ENCODE assay signal across 21 cellular contexts in genomic region chr5:153537225-153537624, GRCh38. TPM values are rescaled to one million over a fixed set of nuclear protein-coding genes. Genes with fewer than 3 reads are reported as not detected.
A peak's percentile ranks its signal among the peaks of the same experiment; 100 is the strongest.
DNase-seq lines count a peak whose midpoint lies in the region; ATAC-seq and TF ChIP-seq lines count a peak whose summit lies in the region.
"Had no signal": no experiment of that assay in that cellular context is flagged by ENCODE, and none has a peak within 500 bp of the region (broad histone marks: within the 10 kb centered on the region; RNA-seq: fewer than 3 reads in every experiment).

No MANE protein-coding gene starts in this region.

- H3K4me1 Mint-ChIP-seq in WTC11 (no peaks in the 10 kb centered on the region), osteocyte (ENCODE audit: unreplicated experiment) (peaks cover 1% of the 10 kb centered on the region)
- H3K4me1 Mint-ChIP-seq in activated T-helper 17 cell treated with anti-CD3 and anti-CD28 coated beads, Interleukin-2, amount 50 U/mL, for 72 hours: no peaks in the 10 kb centered on the region
- H3K4me1 Mint-ChIP-seq: CD14-positive monocyte; CD4-positive, alpha-beta memory T cell had no signal

- no peak overlapping the region for H3K4me2 ChIP-seq in neural cell (ENCODE audit: low read length)
- H3K4me2 ChIP-seq: A549, BLaER1 had no signal

- no peaks in the 10 kb centered on the region for H3K36me3 ChIP-seq in neural cell (ENCODE audit: insufficient read depth, low read length)
- H3K36me3 ChIP-seq: BLaER1, HAP-1 had no signal

- no peak for TF ChIP-seq RAD21 in neural cell (conservative IDR thresholded peaks at IDR 0.05)

- H3K9me3 Mint-ChIP-seq in WTC11: no peaks in the 10 kb centered on the region
- no peaks in the 10 kb centered on the region for H3K9me3 Mint-ChIP-seq in osteocyte (ENCODE audit: unreplicated experiment)
- H3K9me3 Mint-ChIP-seq in activated T-helper 17 cell treated with anti-CD3 and anti-CD28 coated beads, Interleukin-2, amount 50 U/mL, for 72 hours: peaks cover 3% of the 10 kb centered on the region

- no peaks in the 10 kb centered on the region for H3F3A ChIP-seq in neural cell (ENCODE audit: insufficient read depth, low read length, poor library complexity, severe bottlenecking)

- no peaks in the 10 kb centered on the region for H3K27me3 ChIP-seq in neural cell (ENCODE audit: insufficient read depth, low read depth, low read length)
- H3K27me3 ChIP-seq: BLaER1 had no signal

- H2AFZ ChIP-seq in neural cell (ENCODE audit: low read depth, low read length): no peak overlapping the region

- H3K4me3 ChIP-seq in neural cell (ENCODE audit: low read length): no peak overlapping the region
- H3K4me3 ChIP-seq: A549, BLaER1, GM12878, HAP-1 had no signal

- H3K9me3 ChIP-seq in neural cell (ENCODE audit: low read length): no peaks in the 10 kb centered on the region
- H3K9me3 ChIP-seq: A549, BLaER1, HAP-1 had no signal

- no peaks in the 10 kb centered on the region for H3K9me2 ChIP-seq in neural cell (ENCODE audit: insufficient read depth, low read length)

- H3K27ac ChIP-seq in neural cell (ENCODE audit: low read length): peak overlapping the region; percentile 5
- H3K27ac ChIP-seq: 22Rv1, A549, BLaER1 had no signal

- CTCF ChIA-PET in WTC11 (lab: Charles Lee): no interaction called here

- TF ChIP-seq EP300 in neural cell (conservative IDR thresholded peaks at IDR 0.05; ENCODE audit: poor library complexity, severe bottlenecking): no peak

- peak; percentile 10 for DNase-seq in NCI-H82 (lab: John Stamatoyannopoulos, UW)
- DNase-seq in NCI-H82 treated with DMSO at 0.1 percent for 48 hours (lab: John Stamatoyannopoulos, UW; ENCODE audit: unreplicated experiment): no peak
- DNase-seq in WTC11 (ENCODE audit: low spot score): no peak
- no peak for DNase-seq in HPDE6-E6E7 (ENCODE audit: extremely low spot score)
- DNase-seq in NCI-H128 (lab: John Stamatoyannopoulos, UW; ENCODE audit: unreplicated experiment): no peak
- no peak for DNase-seq in osteocyte (ENCODE audit: extremely low spot score, unreplicated experiment)
- DNase-seq: AML-193; CD4-positive, alpha-beta memory T cell; DMS153; DMS79 had no signal

- no peaks in the 10 kb centered on the region for H3K79me2 ChIP-seq in neural cell (replicated peaks; ENCODE audit: insufficient read depth, low read length)

- H3K36me3 Mint-ChIP-seq in WTC11 (no peaks in the 10 kb centered on the region), osteocyte (ENCODE audit: unreplicated experiment) (no peaks in the 10 kb centered on the region)
- no peaks in the 10 kb centered on the region for H3K36me3 Mint-ChIP-seq in activated T-helper 17 cell treated with anti-CD3 and anti-CD28 coated beads, Interleukin-2, amount 50 U/mL, for 72 hours (ENCODE audit: low read depth)
- H3K36me3 Mint-ChIP-seq: CD14-positive monocyte; CD4-positive, alpha-beta memory T cell had no signal

- POLR2A ChIA-PET in WTC11 (lab: Charles Lee): no interaction called here

- no peak for TF ChIP-seq CTCF in WTC11 (IDR thresholded peaks at IDR 0.05)
- no peak for TF ChIP-seq CTCF in neural cell (IDR thresholded peaks at IDR 0.05; ENCODE audit: poor library complexity, severe bottlenecking)
- TF ChIP-seq CTCF in osteocyte (IDR thresholded peaks at IDR 0.05): no peak

- no peak overlapping the region for H3K9ac ChIP-seq in neural cell (ENCODE audit: low read length)
- H3K9ac ChIP-seq: BLaER1 had no signal

- H3K27ac Mint-ChIP-seq in WTC11: no peak overlapping the region
- no peak overlapping the region for H3K27ac Mint-ChIP-seq in osteocyte (ENCODE audit: unreplicated experiment)
- no peak overlapping the region for H3K27ac Mint-ChIP-seq in activated T-helper 17 cell treated with anti-CD3 and anti-CD28 coated beads, Interleukin-2, amount 50 U/mL, for 72 hours
- H3K27ac Mint-ChIP-seq: CD14-positive monocyte; CD4-positive, alpha-beta memory T cell had no signal

- H3K4me3 Mint-ChIP-seq in WTC11 (no peak overlapping the region), osteocyte (ENCODE audit: unreplicated experiment) (no peak overlapping the region)
- no peak overlapping the region for H3K4me3 Mint-ChIP-seq in activated T-helper 17 cell treated with anti-CD3 and anti-CD28 coated beads, Interleukin-2, amount 50 U/mL, for 72 hours
- H3K4me3 Mint-ChIP-seq: CD14-positive monocyte; CD4-positive, alpha-beta memory T cell had no signal

- H3K27me3 Mint-ChIP-seq in WTC11 (ENCODE audit: low read depth) (no peaks in the 10 kb centered on the region), osteocyte (ENCODE audit: unreplicated experiment) (no peaks in the 10 kb centered on the region)
- H3K27me3 Mint-ChIP-seq in activated T-helper 17 cell treated with anti-CD3 and anti-CD28 coated beads, Interleukin-2, amount 50 U/mL, for 72 hours: no peaks in the 10 kb centered on the region
- H3K27me3 Mint-ChIP-seq: CD4-positive, alpha-beta memory T cell had no signal

- peak; percentile 38 for ATAC-seq in WTC11
- no peak for ATAC-seq in activated T-helper 17 cell treated with anti-CD3 and anti-CD28 coated beads, Interleukin-2, amount 50 U/mL, for 72 hours (replicated peaks)
- ATAC-seq: A549, GM12878 had no signal

- H4K20me1 ChIP-seq in neural cell (ENCODE audit: insufficient read depth): no peaks in the 10 kb centered on the region
- H4K20me1 ChIP-seq: BLaER1 had no signal

TF ChIP-seq in WTC11, 78 proteins besides CTCF, POLR2A, EP300 and RAD21 (continues in another document):
- TF ChIP-seq, protein P1, sequence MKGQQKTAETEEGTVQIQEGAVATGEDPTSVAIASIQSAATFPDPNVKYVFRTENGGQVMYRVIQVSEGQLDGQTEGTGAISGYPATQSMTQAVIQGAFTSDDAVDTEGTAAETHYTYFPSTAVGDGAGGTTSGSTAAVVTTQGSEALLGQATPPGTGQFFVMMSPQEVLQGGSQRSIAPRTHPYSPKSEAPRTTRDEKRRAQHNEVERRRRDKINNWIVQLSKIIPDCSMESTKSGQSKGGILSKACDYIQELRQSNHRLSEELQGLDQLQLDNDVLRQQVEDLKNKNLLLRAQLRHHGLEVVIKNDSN (CRISPR knock-in tag; IDR thresholded peaks at IDR 0.05): no peak
- TF ChIP-seq ZNF232 (CRISPR knock-in tag; IDR thresholded peaks at IDR 0.05) (no peak), MLX (CRISPR knock-in tag; IDR thresholded peaks at IDR 0.05) (no peak)
- TF ChIP-seq, protein P2, sequence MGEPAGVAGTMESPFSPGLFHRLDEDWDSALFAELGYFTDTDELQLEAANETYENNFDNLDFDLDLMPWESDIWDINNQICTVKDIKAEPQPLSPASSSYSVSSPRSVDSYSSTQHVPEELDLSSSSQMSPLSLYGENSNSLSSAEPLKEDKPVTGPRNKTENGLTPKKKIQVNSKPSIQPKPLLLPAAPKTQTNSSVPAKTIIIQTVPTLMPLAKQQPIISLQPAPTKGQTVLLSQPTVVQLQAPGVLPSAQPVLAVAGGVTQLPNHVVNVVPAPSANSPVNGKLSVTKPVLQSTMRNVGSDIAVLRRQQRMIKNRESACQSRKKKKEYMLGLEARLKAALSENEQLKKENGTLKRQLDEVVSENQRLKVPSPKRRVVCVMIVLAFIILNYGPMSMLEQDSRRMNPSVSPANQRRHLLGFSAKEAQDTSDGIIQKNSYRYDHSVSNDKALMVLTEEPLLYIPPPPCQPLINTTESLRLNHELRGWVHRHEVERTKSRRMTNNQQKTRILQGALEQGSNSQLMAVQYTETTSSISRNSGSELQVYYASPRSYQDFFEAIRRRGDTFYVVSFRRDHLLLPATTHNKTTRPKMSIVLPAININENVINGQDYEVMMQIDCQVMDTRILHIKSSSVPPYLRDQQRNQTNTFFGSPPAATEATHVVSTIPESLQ (CRISPR knock-in tag; IDR thresholded peaks at IDR 0.05): no peak

TF ChIP-seq in neural cell, 6 proteins besides CTCF, POLR2A, EP300 and RAD21:
- TF ChIP-seq POLR2AphosphoS5 (IDR thresholded peaks at IDR 0.05) (no peak), SMC3 (conservative IDR thresholded peaks at IDR 0.05; ENCODE audit: poor library complexity) (no peak), MXI1 (conservative IDR thresholded peaks at IDR 0.05; ENCODE audit: poor library complexity, severe bottlenecking) (no peak), TAF1 (IDR thresholded peaks at IDR 0.05; ENCODE audit: low read depth) (no peak), EZH2 (IDR thresholded peaks at IDR 0.05; ENCODE audit: borderline replicate concordance, insufficient read depth, low read length, poor library complexity, severe bottlenecking) (no peak)
- TF ChIP-seq, protein P3, sequence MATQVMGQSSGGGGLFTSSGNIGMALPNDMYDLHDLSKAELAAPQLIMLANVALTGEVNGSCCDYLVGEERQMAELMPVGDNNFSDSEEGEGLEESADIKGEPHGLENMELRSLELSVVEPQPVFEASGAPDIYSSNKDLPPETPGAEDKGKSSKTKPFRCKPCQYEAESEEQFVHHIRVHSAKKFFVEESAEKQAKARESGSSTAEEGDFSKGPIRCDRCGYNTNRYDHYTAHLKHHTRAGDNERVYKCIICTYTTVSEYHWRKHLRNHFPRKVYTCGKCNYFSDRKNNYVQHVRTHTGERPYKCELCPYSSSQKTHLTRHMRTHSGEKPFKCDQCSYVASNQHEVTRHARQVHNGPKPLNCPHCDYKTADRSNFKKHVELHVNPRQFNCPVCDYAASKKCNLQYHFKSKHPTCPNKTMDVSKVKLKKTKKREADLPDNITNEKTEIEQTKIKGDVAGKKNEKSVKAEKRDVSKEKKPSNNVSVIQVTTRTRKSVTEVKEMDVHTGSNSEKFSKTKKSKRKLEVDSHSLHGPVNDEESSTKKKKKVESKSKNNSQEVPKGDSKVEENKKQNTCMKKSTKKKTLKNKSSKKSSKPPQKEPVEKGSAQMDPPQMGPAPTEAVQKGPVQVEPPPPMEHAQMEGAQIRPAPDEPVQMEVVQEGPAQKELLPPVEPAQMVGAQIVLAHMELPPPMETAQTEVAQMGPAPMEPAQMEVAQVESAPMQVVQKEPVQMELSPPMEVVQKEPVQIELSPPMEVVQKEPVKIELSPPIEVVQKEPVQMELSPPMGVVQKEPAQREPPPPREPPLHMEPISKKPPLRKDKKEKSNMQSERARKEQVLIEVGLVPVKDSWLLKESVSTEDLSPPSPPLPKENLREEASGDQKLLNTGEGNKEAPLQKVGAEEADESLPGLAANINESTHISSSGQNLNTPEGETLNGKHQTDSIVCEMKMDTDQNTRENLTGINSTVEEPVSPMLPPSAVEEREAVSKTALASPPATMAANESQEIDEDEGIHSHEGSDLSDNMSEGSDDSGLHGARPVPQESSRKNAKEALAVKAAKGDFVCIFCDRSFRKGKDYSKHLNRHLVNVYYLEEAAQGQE (IDR thresholded peaks at IDR 0.05; ENCODE audit: borderline replicate concordance): no peak

RNA-seq across cellular contexts. Expression of gene GRIA1, which starts 46.8 kb away (rescaled TPM):
- 0.76 to 0.81 TPM (median 0.76 TPM) in 3 replicates for total RNA-seq in WTC11 (2021)
- polyA plus RNA-seq in neural cell: 59.6 and 68.9 TPM in 2 replicates
- 179 and 226 TPM in 2 replicates for polyA minus RNA-seq in neural cell
- 48.1 and 48.8 TPM in 2 replicates for total RNA-seq in osteocyte
- total RNA-seq in activated T-helper 17 cell treated with anti-CD3 and anti-CD28 coated beads, Interleukin-2, amount 50 U/mL, for 72 hours: not detected
- total RNA-seq: CD4-positive, alpha-beta memory T cell; Daoy; H4; HT-29 had no signal
- polyA plus RNA-seq: A549; CD14-positive monocyte; CD4-positive, alpha-beta memory T cell had no signal

Comparison
In these comparisons a context has a peak if more than half of its experiments do, and no peak if none do; other contexts are left out.
1. RNA of gene GRIA1, which starts 46.8 kb away (total RNA-seq): 48.1 to 48.8 TPM in osteocyte; 0.76 to 0.81 TPM in WTC11 and not detected in activated T-helper 17 cell treated with anti-CD3 and anti-CD28 coated beads, Interleukin-2, amount 50 U/mL, for 72 hours; every median in the first group is over 10 times any median in the second.